1 cellular context compared by ENCODE assay signal in genomic region chr7:17854297-17855047, GRCh38.
TF ChIP-seq lines count a peak whose summit lies in the region.

No MANE protein-coding gene starts in this region.

TF ChIP-seq in GM12878, 131 proteins besides CTCF, POLR2A, EP300 and RAD21 (continued from another document):
- TF ChIP-seq ZNF687 (IDR thresholded peaks at IDR 0.05), result no peak
- peak; percentile 25; the same call in 1 of the 2 replicates for TF ChIP-seq NFIC (IDR thresholded peaks at IDR 0.05; ENCODE audit: low read depth, low read length)
- TF ChIP-seq ZBTB4 (CRISPR knock-in tag; IDR thresholded peaks at IDR 0.05), result no peak
- peak; percentile 49 for TF ChIP-seq ATF2 (IDR thresholded peaks at IDR 0.05; ENCODE audit: low read length)
- no peak for TF ChIP-seq E4F1 (IDR thresholded peaks at IDR 0.05; ENCODE audit: borderline replicate concordance, partially characterized antibody)
- no peak for TF ChIP-seq SREBF2 (IDR thresholded peaks at IDR 0.05; ENCODE audit: low read length)
- TF ChIP-seq ZBTB11 (CRISPR knock-in tag; IDR thresholded peaks at IDR 0.05), result no peak
- TF ChIP-seq USF1 (IDR thresholded peaks at IDR 0.05; ENCODE audit: borderline replicate concordance, extremely low read length, insufficient read depth, low read depth, low read length), result no peak
- no peak for TF ChIP-seq TCF12 (IDR thresholded peaks at IDR 0.05; ENCODE audit: low read depth, low read length)
- TF ChIP-seq IKZF2 (IDR thresholded peaks at IDR 0.05), result no peak
- TF ChIP-seq SIN3A (IDR thresholded peaks at IDR 0.05; ENCODE audit: low read depth, low read length), result no peak
- TF ChIP-seq PAX5 (IDR thresholded peaks at IDR 0.05; ENCODE audit: borderline replicate concordance, low read depth, low read length), result no peak
- no peak for TF ChIP-seq SRF (IDR thresholded peaks at IDR 0.05; ENCODE audit: low read depth in 2 of 2, low read length in 2 of 2)
- no peak for TF ChIP-seq MTA3 (IDR thresholded peaks at IDR 0.05; ENCODE audit: borderline replicate concordance, low read length)
